ENCODE assay signal across 8 cellular contexts in the genomic region with DNA sequence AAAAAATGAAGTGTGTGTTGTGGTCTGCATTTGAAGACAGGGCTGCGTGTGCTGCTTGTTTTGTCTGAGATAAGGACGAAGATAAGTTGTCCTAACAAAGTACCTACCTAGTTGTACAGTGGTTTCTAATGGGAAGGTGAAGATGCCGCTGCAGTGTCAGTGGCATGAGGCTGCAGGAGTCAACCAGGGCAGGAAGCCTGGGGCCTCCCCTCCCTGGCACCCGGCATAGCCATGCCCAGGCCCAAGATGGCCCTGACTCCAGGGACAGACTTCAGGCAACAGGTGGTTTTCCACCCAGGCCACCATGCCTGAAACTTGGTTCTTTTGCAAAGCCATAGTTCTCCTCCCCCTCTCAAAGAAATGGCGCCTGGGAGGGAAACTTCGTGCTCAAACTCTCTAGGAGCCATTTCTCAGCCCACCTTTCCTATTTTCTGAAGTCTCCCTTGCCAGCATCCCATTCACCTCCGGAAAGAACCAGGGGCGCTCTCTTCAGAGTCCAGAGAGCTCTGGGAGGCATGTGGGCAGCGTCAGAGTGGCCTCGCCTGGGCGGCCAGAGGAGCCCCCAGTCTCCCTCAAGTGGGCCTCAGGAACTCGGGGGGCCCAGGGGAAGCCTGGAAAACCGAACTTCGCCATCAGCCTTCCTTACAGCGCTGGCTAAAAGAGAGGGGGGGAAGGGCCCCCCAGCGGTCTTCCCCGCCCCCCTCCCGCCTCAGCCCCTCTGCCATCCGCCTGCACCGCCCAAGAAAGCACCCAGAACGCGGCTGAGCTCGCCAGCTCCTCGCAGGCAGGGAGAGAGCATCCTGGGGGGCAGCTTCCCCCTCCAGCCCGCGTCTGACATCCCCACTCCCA.
DNase-seq lines count a peak whose midpoint lies in the region; ATAC-seq and TF ChIP-seq lines count a peak whose summit lies in the region.

No MANE protein-coding gene starts in this region.

- DNase-seq in activated CD4-positive, CD25-positive, alpha-beta regulatory T cell treated with anti-CD3 and anti-CD28 coated beads, Interleukin-2, amount 50 U/mL, for 72 hours: peak; percentile 39
- no peak for DNase-seq in activated CD4-positive, CD25-positive, alpha-beta regulatory T cell (lab: John Stamatoyannopoulos, UW)
- peak; percentile 40 for DNase-seq in activated T-cell treated with anti-CD3 and anti-CD28 coated beads, Interleukin-2, amount 50 U/mL, for 1 hour
- peak; percentile 10 for DNase-seq in fibroblast of pulmonary artery (ENCODE audit: low read depth)
- DNase-seq in retinal pigment epithelial cell (ENCODE audit: low read depth): no peak
- no peak for DNase-seq in NCI-H2081 treated with DMSO at 0.1 percent for 48 hours (lab: John Stamatoyannopoulos, UW)
- no peak for DNase-seq in RKO (ENCODE audit: low spot score)

- no peak for ATAC-seq in GM18870 (IDR thresholded peaks at IDR 0.05; ENCODE audit: unreplicated experiment)

- H3K4me3 ChIP-seq in fibroblast of pulmonary artery (replicated peaks; ENCODE audit: low read depth, low read length): peak overlapping the region; percentile 84
- H3K4me3 ChIP-seq in retinal pigment epithelial cell (ENCODE audit: low read length): peak overlapping the region; percentile 77

- TF ChIP-seq CTCF in fibroblast of pulmonary artery (IDR thresholded peaks at IDR 0.05; ENCODE audit: low read length, missing control alignments) (no peak), retinal pigment epithelial cell (conservative IDR thresholded peaks at IDR 0.05; ENCODE audit: low read depth, low read length) (no peak)

Comparison
In these comparisons a context has a peak if more than half of its experiments do, and no peak if none do; other contexts are left out.
1. DNase-seq: peak in activated CD4-positive, CD25-positive, alpha-beta regulatory T cell treated with anti-CD3 and anti-CD28 coated beads, Interleukin-2, amount 50 U/mL, for 72 hours (single experiment), activated T-cell treated with anti-CD3 and anti-CD28 coated beads, Interleukin-2, amount 50 U/mL, for 1 hour (single experiment) and fibroblast of pulmonary artery (single experiment); none in activated CD4-positive, CD25-positive, alpha-beta regulatory T cell (0 of 4), retinal pigment epithelial cell (single experiment), NCI-H2081 treated with DMSO at 0.1 percent for 48 hours (single experiment) and RKO (single experiment).